In genomic region chr4:138090145-138090917, GRCh38 we compare ENCODE assay signal across 8 cellular contexts.
DNase-seq lines count a peak whose midpoint lies in the region; ATAC-seq and TF ChIP-seq lines count a peak whose summit lies in the region.

No MANE protein-coding gene starts in this region.

- 0 out of 3 replicates have a peak overlapping the region, but pooled peaks have one; percentile 1 for H3K4me3 Mint-ChIP-seq in GM23338
- H3K4me3 Mint-ChIP-seq in stimulated activated naive CD8-positive, alpha-beta T cell treated with anti-CD3 and anti-CD28 coated beads, Interleukin-15, amount 100 ng/mL, for 72 hours = no peak overlapping the region

- peak; percentile 90 for ATAC-seq in GM23338
- ATAC-seq in stimulated activated naive CD8-positive, alpha-beta T cell treated with anti-CD3 and anti-CD28 coated beads, Interleukin-15, amount 100 ng/mL, for 72 hours = peak; percentile 65

- H4K20me1 ChIP-seq in GM23338 (replicated peaks; ENCODE audit: insufficient read depth) = no peaks in the 10 kb centered on the region
- no peaks in the 10 kb centered on the region for H4K20me1 ChIP-seq in OCI-LY7 (ENCODE audit: insufficient read depth, low read length)

- CTCF ChIA-PET in OCI-LY7 (lab: Charles Lee; ENCODE audit: unreplicated experiment) = interaction anchor here (0.8 to 1.8 kb wide), 3 partner anchors 9 to 781 kb away, joined by 3 to 6 read pairs (median 3); no protein-coding TSS in a partner anchor

- no peak overlapping the region for H3K4me3 ChIP-seq in GM23338
- H3K4me3 ChIP-seq in OCI-LY7 (ENCODE audit: low read depth, low read length, poor library complexity, severe bottlenecking) = no peak overlapping the region
- H3K4me3 ChIP-seq in cardiac fibroblast (replicated peaks in 1 of 2; ENCODE audit: low read depth in 2 of 2, low read length in 2 of 2) = peak overlapping the region; percentile 22 to 32

- H2AFZ ChIP-seq in GM23338 (peak overlapping the region; percentile 0; the same call in 1 of the 2 replicates), OCI-LY7 (ENCODE audit: low read length) (peak overlapping the region; percentile 37; the same call in 1 of the 2 replicates)

- H3K4me2 ChIP-seq in GM23338 = no peak overlapping the region
- H3K4me2 ChIP-seq in OCI-LY7 (ENCODE audit: low read length) = peak overlapping the region; percentile 29; the same call in 1 of the 2 replicates

- H3K79me2 ChIP-seq in GM23338 (replicated peaks; ENCODE audit: insufficient read depth) (no peaks in the 10 kb centered on the region), OCI-LY7 (ENCODE audit: insufficient read depth, low read depth, low read length) (no peaks in the 10 kb centered on the region)

- H3K27me3 Mint-ChIP-seq in GM23338 (ENCODE audit: insufficient read depth, low read depth, poor library complexity) = no peaks in the 10 kb centered on the region
- peaks cover 8% of the 10 kb centered on the region for H3K27me3 Mint-ChIP-seq in stimulated activated naive CD8-positive, alpha-beta T cell treated with anti-CD3 and anti-CD28 coated beads, Interleukin-15, amount 100 ng/mL, for 72 hours

- H3K36me3 ChIP-seq in GM23338 (ENCODE audit: insufficient read depth) (no peaks in the 10 kb centered on the region), OCI-LY7 (ENCODE audit: insufficient read depth, low read length) (no peaks in the 10 kb centered on the region)

- peaks cover 2% of the 10 kb centered on the region; the same call in 2 of the 3 replicates for H3K9me3 Mint-ChIP-seq in GM23338
- no peaks in the 10 kb centered on the region for H3K9me3 Mint-ChIP-seq in stimulated activated naive CD8-positive, alpha-beta T cell treated with anti-CD3 and anti-CD28 coated beads, Interleukin-15, amount 100 ng/mL, for 72 hours

- no peaks in the 10 kb centered on the region for H3F3A ChIP-seq in GM23338 (replicated peaks; ENCODE audit: low read depth)

- no peaks in the 10 kb centered on the region for H3K9me3 ChIP-seq in OCI-LY7 (ENCODE audit: low read length)

- POLR2A ChIA-PET in OCI-LY7 (lab: Charles Lee) = interaction anchor here (0.8 to 2.0 kb wide), 6 partner anchors 8 to 98 kb away, joined by 3 to 10 read pairs (median 4); no protein-coding TSS in a partner anchor

- no peaks in the 10 kb centered on the region for H3K27me3 ChIP-seq in GM23338 (ENCODE audit: insufficient read depth)

- no TSS peak for BruUV-seq in OCI-LY7 (replicated peaks; lab: Mats Ljungman, UMichigan)

- intact Hi-C loops in OCI-LY7 (cut with micrococcal nuclease; ENCODE audit: unreplicated experiment) = loop anchor here (1.0 to 2.0 kb wide), 2 partner anchors 55 to 92 kb away; no protein-coding TSS in a partner anchor

- in situ Hi-C loops in G401 (cut with HindIII; ENCODE audit: low sequenced_read_pairs) = no loop called here

- no peak overlapping the region for H3K27ac Mint-ChIP-seq in GM23338
- no peak overlapping the region for H3K27ac Mint-ChIP-seq in stimulated activated naive CD8-positive, alpha-beta T cell treated with anti-CD3 and anti-CD28 coated beads, Interleukin-15, amount 100 ng/mL, for 72 hours

- TF ChIP-seq CTCF in 22Rv1 (IDR thresholded peaks at IDR 0.05) (peak; percentile 91), GM23338 (conservative IDR thresholded peaks at IDR 0.05; ENCODE audit: low read depth in 2 of 2) (peak; percentile 79 to 84), OCI-LY7 (conservative IDR thresholded peaks at IDR 0.05; ENCODE audit: low read length) (peak; percentile 92), cardiac fibroblast (IDR thresholded peaks at IDR 0.05; ENCODE audit: low read depth, low read length) (peak; percentile 67)

- H3K27ac ChIP-seq in 22Rv1 = no peak overlapping the region
- no peak overlapping the region for H3K27ac ChIP-seq in GM23338 (ENCODE audit: low read depth)
- H3K27ac ChIP-seq in OCI-LY7 (ENCODE audit: low read depth, low read length, poor library complexity, severe bottlenecking) = no peak overlapping the region

- H3K9me2 ChIP-seq in GM23338 (ENCODE audit: insufficient read depth) = no peaks in the 10 kb centered on the region
- H3K9me2 ChIP-seq in OCI-LY7 (ENCODE audit: insufficient read depth, low read length) = no peaks in the 10 kb centered on the region

- DNase-seq in G401 (ENCODE audit: low spot score) (peak; percentile 79), GM23338 (ENCODE audit: low spot score) (peak; percentile 71), KG1 (lab: John Stamatoyannopoulos, UW) (peak; percentile 27), OCI-LY7 (ENCODE audit: low spot score) (peak; percentile 66), cardiac fibroblast (ENCODE audit: low read depth in 2 of 2) (peak; percentile 89), left kidney (ENCODE audit: low read depth, low spot score) (peak; percentile 88)
- DNase-seq in stimulated activated naive CD8-positive, alpha-beta T cell treated with anti-CD3 and anti-CD28 coated beads, Interleukin-15, amount 100 ng/mL, for 72 hours = peak; percentile 12 to 28

- H3K4me1 ChIP-seq in GM23338 (ENCODE audit: insufficient read depth) = no peaks in the 10 kb centered on the region
- H3K4me1 ChIP-seq in OCI-LY7 (ENCODE audit: insufficient read depth, low read length, poor library complexity, severe bottlenecking) = no peaks in the 10 kb centered on the region

- no peaks in the 10 kb centered on the region; the same call in 2 of the 3 replicates for H3K36me3 Mint-ChIP-seq in GM23338 (ENCODE audit: low read depth)

- no peaks in the 10 kb centered on the region; the same call in 2 of the 3 replicates for H3K4me1 Mint-ChIP-seq in GM23338
- H3K4me1 Mint-ChIP-seq in stimulated activated naive CD8-positive, alpha-beta T cell treated with anti-CD3 and anti-CD28 coated beads, Interleukin-15, amount 100 ng/mL, for 72 hours = no peaks in the 10 kb centered on the region

TF ChIP-seq in GM23338, 12 proteins besides CTCF, POLR2A, EP300 and RAD21 (continues in another document):
- TF ChIP-seq EZH2 (IDR thresholded peaks at IDR 0.05; ENCODE audit: low read depth, unreplicated experiment) = no peak
- no peak for TF ChIP-seq ZNF462 (CRISPR knock-in tag; IDR thresholded peaks at IDR 0.05)
- no peak for TF ChIP-seq ETS1 (IDR thresholded peaks at IDR 0.05)

Comparison
In these comparisons a context has a peak if more than half of its experiments do, and no peak if none do; other contexts are left out.
1. DNase-seq: peak in every context shown above with its lines; median percentile 89 in cardiac fibroblast; 88 in left kidney; 79 in G401; 71 in GM23338; 66 in OCI-LY7; 27 in KG1; 20 in stimulated activated naive CD8-positive, alpha-beta T cell treated with anti-CD3 and anti-CD28 coated beads, Interleukin-15, amount 100 ng/mL, for 72 hours.
2. H3K4me3 ChIP-seq: peak in cardiac fibroblast (2 of 2); none in GM23338 (single experiment) and OCI-LY7 (single experiment).
3. Peak in every context shown above with its lines, with median percentiles within 50 percentile points of each other: CTCF ChIP-seq.